In the genomic region with DNA sequence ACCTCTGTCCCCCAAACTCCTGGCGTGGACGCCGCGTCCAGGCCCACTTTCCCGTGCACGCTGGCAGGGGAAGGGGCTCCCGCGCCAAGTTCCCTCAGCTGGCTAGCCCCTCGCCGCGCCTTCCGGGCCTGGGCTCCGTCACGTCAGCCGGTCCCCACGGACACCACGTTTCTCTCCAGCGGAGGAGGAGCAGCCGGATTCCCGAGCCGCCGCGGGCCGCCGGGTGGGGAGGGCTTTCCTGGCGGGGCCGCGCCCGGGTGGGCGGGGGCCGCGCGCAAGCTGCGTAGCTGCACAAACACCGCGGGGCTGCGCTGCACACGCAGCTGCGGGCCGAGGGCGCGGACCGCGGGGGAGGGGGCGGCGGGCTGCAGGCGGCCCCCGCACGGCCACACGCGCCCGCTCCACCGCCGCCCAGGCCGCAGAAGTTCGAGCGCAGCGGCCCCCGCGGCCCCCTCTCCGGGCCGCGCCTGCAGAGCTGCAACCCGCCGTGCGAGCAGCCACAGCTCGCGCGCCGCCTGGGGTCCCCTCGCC, we compare ENCODE assay signal across 8 cellular contexts. TPM values are rescaled to one million over a fixed set of nuclear protein-coding genes. Genes with fewer than 3 reads are reported as not detected.
A peak's percentile ranks its signal among the peaks of the same experiment; 100 is the strongest.
DNase-seq lines count a peak whose midpoint lies in the region; ATAC-seq and TF ChIP-seq lines count a peak whose summit lies in the region.

No MANE protein-coding gene starts in this region.

- no peaks in the 10 kb centered on the region for H3K9me3 Mint-ChIP-seq in activated B cell treated with CpG ODN at 0.5 μM for 24 hours

- peak; percentile 75 for DNase-seq in CD1c-positive myeloid dendritic cell (ENCODE audit: extremely low spot score)
- DNase-seq in activated B cell treated with CpG ODN at 0.5 μM for 24 hours, result peak; percentile 61
- peak; percentile 67 for DNase-seq in ecto neural progenitor cell (ENCODE audit: low spot score)
- peak in 1 of 2 donors; percentile 94 for DNase-seq in lower leg skin (ENCODE audit: low spot score in 2 of 2)
- peak; percentile 69 for DNase-seq in stimulated activated naive CD8-positive, alpha-beta T cell treated with anti-CD3 and anti-CD28 coated beads, Interleukin-15, Interleukin-2, amounts not matched to agents 100 U/mL and 50 U/mL, for 24 hours
- DNase-seq in DMS79 (lab: John Stamatoyannopoulos, UW), result no peak

- intact Hi-C loops in activated B cell treated with CpG ODN at 0.5 μM for 24 hours (cut with micrococcal nuclease) (no loop called here), lower leg skin (cut with DNase I; ENCODE audit: low total_unique reads) (no loop called here)

- ATAC-seq in HG02759 (IDR thresholded peaks at IDR 0.05; ENCODE audit: unreplicated experiment) (peak; percentile 4), activated B cell treated with CpG ODN at 0.5 μM for 24 hours (ENCODE audit: low read depth) (no peak), HG02870 (IDR thresholded peaks at IDR 0.05; ENCODE audit: unreplicated experiment) (no peak)
- no peak for ATAC-seq in stimulated activated naive CD8-positive, alpha-beta T cell treated with anti-CD3 and anti-CD28 coated beads, Interleukin-15, Interleukin-2, amounts not matched to agents 100 U/mL and 50 U/mL, for 24 hours

- 0 to 2% methylated on average over 8 to 12 of the region's 71 CpGs for WGBS in lower leg skin, 2 donors

- peak overlapping the region; percentile 87 for H3K4me3 Mint-ChIP-seq in activated B cell treated with CpG ODN at 0.5 μM for 24 hours

- CTCF ChIA-PET in activated B cell treated with CpG ODN at 0.5 μM for 24 hours (lab: Charles Lee), result interaction anchor here (0.9 to 4.9 kb wide), 8 partner anchors 10 to 66 kb away, joined by 3 to 43 read pairs (median 14); no protein-coding TSS in a partner anchor

- H3K4me3 ChIP-seq in lower leg skin (ENCODE audit: low read depth, poor library complexity, severe bottlenecking), result peak overlapping the region; percentile 66

- peaks cover 86% of the 10 kb centered on the region for H3K4me1 Mint-ChIP-seq in activated B cell treated with CpG ODN at 0.5 μM for 24 hours

- peaks cover 8% of the 10 kb centered on the region for H3K36me3 Mint-ChIP-seq in activated B cell treated with CpG ODN at 0.5 μM for 24 hours (ENCODE audit: low read depth)

- TF ChIP-seq CTCF in activated B cell treated with CpG ODN at 0.5 μM for 24 hours (IDR thresholded peaks at IDR 0.05) (no peak), lower leg skin (IDR thresholded peaks at IDR 0.05) (no peak)

- peak overlapping the region; percentile 92 for H3K27ac Mint-ChIP-seq in activated B cell treated with CpG ODN at 0.5 μM for 24 hours

- H3K27me3 Mint-ChIP-seq in activated B cell treated with CpG ODN at 0.5 μM for 24 hours, result no peaks in the 10 kb centered on the region

- POLR2A ChIA-PET in activated B cell treated with CpG ODN at 0.5 μM for 24 hours (lab: Charles Lee), result interaction anchor here (0.6 to 14.6 kb wide), 16 partner anchors 8 to 323 kb away, joined by 3 to 493 read pairs (median 7); partner anchors contain the start of genes PNMA1, PTGR2 and ZNF410

- TF ChIP-seq POLR2A in lower leg skin (IDR thresholded peaks at IDR 0.05), result no peak

RNA-seq across cellular contexts. Expression of gene PNMA1, which starts 45.1 kb away (rescaled TPM):
- total RNA-seq in activated B cell treated with CpG ODN at 0.5 μM for 24 hours (19.9 and 22.2 TPM in 2 replicates), lower leg skin (1 to 10 TPM; 4.6 to 8.5 (median 6.6) TPM)
